ENCODE assay signal across 8 cellular contexts in the genomic region with DNA sequence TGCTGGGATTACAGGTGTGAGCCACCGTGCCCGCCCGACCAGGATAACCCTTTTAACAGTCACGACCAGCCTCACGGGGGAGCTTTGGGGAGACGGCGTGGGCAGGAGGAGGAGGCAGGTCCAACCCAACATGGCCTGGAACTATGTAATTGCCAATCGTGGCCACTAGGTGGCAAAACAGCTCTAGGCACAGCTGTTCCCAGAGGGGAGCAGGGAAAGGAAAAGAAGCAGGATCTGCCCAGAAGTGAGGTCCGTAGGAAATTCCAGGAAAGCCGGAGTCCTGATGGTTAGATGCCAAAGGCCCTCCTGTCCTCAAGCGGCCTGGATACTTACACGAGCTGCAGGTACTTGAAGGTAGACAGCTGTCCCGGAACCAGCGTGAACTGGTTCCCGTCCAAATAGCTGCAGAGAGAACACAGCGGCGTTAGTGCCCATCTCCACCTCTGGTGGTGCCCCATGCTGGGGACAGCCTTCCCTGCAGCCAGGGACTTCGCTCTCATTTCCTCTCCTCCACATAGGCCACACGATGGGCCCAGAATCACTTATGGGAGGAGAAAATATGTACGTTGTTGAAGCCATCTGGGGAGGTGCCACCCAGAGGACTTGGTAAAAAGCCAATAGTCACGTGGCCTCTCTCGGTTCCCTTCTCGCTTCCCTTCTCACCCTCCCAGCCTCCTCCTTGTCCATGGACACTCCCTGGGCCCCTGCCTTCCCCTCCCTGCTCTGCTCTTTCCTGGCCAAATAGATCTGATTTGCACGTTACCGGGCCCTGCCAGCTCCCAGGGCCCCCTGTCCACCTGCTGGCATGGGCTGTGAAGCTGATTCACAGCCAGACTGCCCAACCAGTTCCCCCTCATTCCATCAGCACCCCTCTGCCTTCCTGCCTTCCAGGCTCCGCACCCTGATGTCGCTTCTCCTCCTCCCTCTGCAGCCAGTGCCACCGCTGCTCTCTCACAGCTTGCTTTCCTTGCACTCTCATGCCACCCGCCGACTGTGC.
A peak's percentile ranks its signal among the peaks of the same experiment; 100 is the strongest.
DNase-seq lines count a peak whose midpoint lies in the region; ATAC-seq and TF ChIP-seq lines count a peak whose summit lies in the region.

No MANE protein-coding gene starts in this region.

- no peaks in the 10 kb centered on the region for H3K9me3 ChIP-seq in PC-3 (ENCODE audit: low read length)

- in situ Hi-C loops in KBM-7 (cut with MboI; ENCODE audit: low pct_unique_long_range_greater_than_20kb, low sequenced_read_pairs): no loop called here

- H2AFZ ChIP-seq in PC-3 (ENCODE audit: low read length): peak overlapping the region; percentile 69

- no TSS peak for BruUV-seq in PC-3 (replicated peaks; lab: Mats Ljungman, UMichigan)

- H3K4me1 Mint-ChIP-seq in CD14-positive monocyte (peaks cover 20% of the 10 kb centered on the region), neural crest cell (peaks cover 17% of the 10 kb centered on the region)
- H3K4me1 Mint-ChIP-seq in activated T-cell treated with anti-CD3 and anti-CD28 coated beads, Interleukin-2, amount 50 U/mL, for 72 hours (ENCODE audit: low read depth): peaks cover 13% of the 10 kb centered on the region
- H3K4me1 Mint-ChIP-seq in stimulated activated naive CD8-positive, alpha-beta T cell treated with anti-CD3 and anti-CD28 coated beads, Interleukin-15, Interleukin-2, amounts not matched to agents 100 ng/mL and 50 ng/mL, for 24 hours (ENCODE audit: low read depth): peaks cover 5% of the 10 kb centered on the region

- DNase-seq in CD14-positive monocyte (ENCODE audit: low spot score): no peak
- DNase-seq in KBM-7: peak; percentile 90
- DNase-seq in PC-3: peak; percentile 88
- peak; percentile 78 for DNase-seq in activated T-cell treated with anti-CD3 and anti-CD28 coated beads, Interleukin-2, amount 50 U/mL, for 72 hours
- peak; percentile 52 for DNase-seq in fibroblast of the conjunctiva (ENCODE audit: low read depth)
- DNase-seq in neural crest cell (ENCODE audit: low read depth, low spot score): peak; percentile 88

- H3K36me3 ChIP-seq in PC-3 (ENCODE audit: low read depth, low read length): no peaks in the 10 kb centered on the region

- no peak overlapping the region for H3K27ac ChIP-seq in PC-3 (ENCODE audit: low read length)

- H4K20me1 ChIP-seq in PC-3 (ENCODE audit: low read length): no peaks in the 10 kb centered on the region

- H3K9me2 ChIP-seq in PC-3 (replicated peaks; ENCODE audit: low read length): no peaks in the 10 kb centered on the region

- no peaks in the 10 kb centered on the region for H3K79me2 ChIP-seq in PC-3 (ENCODE audit: low read length)

- intact Hi-C loops in CD14-positive monocyte (cut with micrococcal nuclease) (no loop called here), PC-3 (cut with micrococcal nuclease) (no loop called here)

- H3K4me1 ChIP-seq in PC-3 (ENCODE audit: insufficient read depth, low read length): 0 out of 2 replicates have a peak, but pooled peaks cover 8% of the 10 kb centered on the region

- H3K27ac Mint-ChIP-seq in CD14-positive monocyte: peak overlapping the region in 4 of 7 donors; percentile 30 to 65 (median 60)
- H3K27ac Mint-ChIP-seq in activated T-cell treated with anti-CD3 and anti-CD28 coated beads, Interleukin-2, amount 50 U/mL, for 72 hours: no peak overlapping the region
- H3K27ac Mint-ChIP-seq in neural crest cell (ENCODE audit: unreplicated experiment): no peak overlapping the region
- no peak overlapping the region for H3K27ac Mint-ChIP-seq in stimulated activated naive CD8-positive, alpha-beta T cell treated with anti-CD3 and anti-CD28 coated beads, Interleukin-15, Interleukin-2, amounts not matched to agents 100 ng/mL and 50 ng/mL, for 24 hours

- CTCF ChIA-PET in PC-3 (lab: Charles Lee): interaction anchor here (0.6 to 2.2 kb wide), 5 partner anchors 14 to 203 kb away, joined by 3 to 12 read pairs (median 4); no protein-coding TSS in a partner anchor

- no peaks in the 10 kb centered on the region for H3K9me3 Mint-ChIP-seq in CD14-positive monocyte
- no peaks in the 10 kb centered on the region for H3K9me3 Mint-ChIP-seq in activated T-cell treated with anti-CD3 and anti-CD28 coated beads, Interleukin-2, amount 50 U/mL, for 72 hours
- no peaks in the 10 kb centered on the region for H3K9me3 Mint-ChIP-seq in neural crest cell
- no peaks in the 10 kb centered on the region for H3K9me3 Mint-ChIP-seq in stimulated activated naive CD8-positive, alpha-beta T cell treated with anti-CD3 and anti-CD28 coated beads, Interleukin-15, Interleukin-2, amounts not matched to agents 100 ng/mL and 50 ng/mL, for 24 hours

- H3K4me3 Mint-ChIP-seq in CD14-positive monocyte: peak overlapping the region; percentile 88 to 95
- peak overlapping the region; percentile 31 to 60 for H3K4me3 Mint-ChIP-seq in activated T-cell treated with anti-CD3 and anti-CD28 coated beads, Interleukin-2, amount 50 U/mL, for 72 hours
- H3K4me3 Mint-ChIP-seq in neural crest cell: no peak overlapping the region
- H3K4me3 Mint-ChIP-seq in stimulated activated naive CD8-positive, alpha-beta T cell treated with anti-CD3 and anti-CD28 coated beads, Interleukin-15, Interleukin-2, amounts not matched to agents 100 ng/mL and 50 ng/mL, for 24 hours: peak overlapping the region; percentile 66

- POLR2A ChIA-PET in PC-3 (lab: Charles Lee; ENCODE audit: unreplicated experiment): interaction anchor here (0.6 to 0.7 kb wide), 2 partner anchors 124 to 539 kb away, joined by 5 read pairs; no protein-coding TSS in a partner anchor

- no peaks in the 10 kb centered on the region for H3K27me3 ChIP-seq in PC-3 (ENCODE audit: low read length)

- H3F3A ChIP-seq in PC-3 (ENCODE audit: low read length, unreplicated experiment): no peaks in the 10 kb centered on the region

- peak; percentile 79 for ATAC-seq in GM21360 (IDR thresholded peaks at IDR 0.05; ENCODE audit: unreplicated experiment)
- ATAC-seq in PC-3: peak; percentile 95
- peak; percentile 89 to 91 for ATAC-seq in activated T-cell treated with anti-CD3 and anti-CD28 coated beads, Interleukin-2, amount 50 U/mL, for 72 hours (replicated peaks in 1 of 2)

- H3K4me3 ChIP-seq in PC-3 (ENCODE audit: low read length): peak overlapping the region; percentile 49

- H3K36me3 Mint-ChIP-seq in CD14-positive monocyte: no peaks in the 10 kb centered on the region
- no peaks in the 10 kb centered on the region for H3K36me3 Mint-ChIP-seq in activated T-cell treated with anti-CD3 and anti-CD28 coated beads, Interleukin-2, amount 50 U/mL, for 72 hours (ENCODE audit: insufficient read depth in 2 of 2)
- no peaks in the 10 kb centered on the region for H3K36me3 Mint-ChIP-seq in neural crest cell (ENCODE audit: low read depth)
- no peaks in the 10 kb centered on the region for H3K36me3 Mint-ChIP-seq in stimulated activated naive CD8-positive, alpha-beta T cell treated with anti-CD3 and anti-CD28 coated beads, Interleukin-15, Interleukin-2, amounts not matched to agents 100 ng/mL and 50 ng/mL, for 24 hours (ENCODE audit: low read depth)

- peak; percentile 93 for TF ChIP-seq CTCF in CD14-positive monocyte (IDR thresholded peaks at IDR 0.05)
- peak; percentile 82 for TF ChIP-seq CTCF in PC-3 (conservative IDR thresholded peaks at IDR 0.05; ENCODE audit: low read depth, low read length)
- peak; percentile 84 for TF ChIP-seq CTCF in neural crest cell (conservative IDR thresholded peaks at IDR 0.05)

- no peak overlapping the region for H3K9ac ChIP-seq in PC-3 (ENCODE audit: low read length)

- peak overlapping the region; percentile 79 for H3K4me2 ChIP-seq in PC-3 (ENCODE audit: low read length)

- H3K27me3 Mint-ChIP-seq in CD14-positive monocyte (ENCODE audit: low read depth in 3 of 3): peaks cover 3 to 9% (median 6%) of the 10 kb centered on the region in 3 donors
- peaks cover 14% of the 10 kb centered on the region for H3K27me3 Mint-ChIP-seq in activated T-cell treated with anti-CD3 and anti-CD28 coated beads, Interleukin-2, amount 50 U/mL, for 72 hours (ENCODE audit: low read depth)
- H3K27me3 Mint-ChIP-seq in neural crest cell (ENCODE audit: low read depth): peaks cover 19% of the 10 kb centered on the region
- H3K27me3 Mint-ChIP-seq in stimulated activated naive CD8-positive, alpha-beta T cell treated with anti-CD3 and anti-CD28 coated beads, Interleukin-15, Interleukin-2, amounts not matched to agents 100 ng/mL and 50 ng/mL, for 24 hours: peaks cover 7% of the 10 kb centered on the region

Comparison
In these comparisons a context has a peak if more than half of its experiments do, and no peak if none do; other contexts are left out.
1. H3K27ac Mint-ChIP-seq: peak in CD14-positive monocyte (4 of 7); none in activated T-cell treated with anti-CD3 and anti-CD28 coated beads, Interleukin-2, amount 50 U/mL, for 72 hours (single experiment), neural crest cell (single experiment) and stimulated activated naive CD8-positive, alpha-beta T cell treated with anti-CD3 and anti-CD28 coated beads, Interleukin-15, Interleukin-2, amounts not matched to agents 100 ng/mL and 50 ng/mL, for 24 hours (single experiment).
2. Peak in every context shown above with its lines, with median percentiles within 50 percentile points of each other: CTCF ChIP-seq and ATAC-seq.